20 cellular contexts compared by ENCODE assay signal in genomic region chr6:144279484-144280150, GRCh38. TPM values are rescaled to one million over a fixed set of nuclear protein-coding genes. Genes with fewer than 3 reads are reported as not detected.
DNase-seq lines count a peak whose midpoint lies in the region; ATAC-seq, FAIRE-seq and TF ChIP-seq lines count a peak whose summit lies in the region.
"Had no signal": no experiment of that assay in that cellular context is flagged by ENCODE, and none has a peak within 500 bp of the region (broad histone marks: within the 10 kb centered on the region; RNA-seq: fewer than 3 reads in every experiment).

No MANE protein-coding gene starts in this region.

- no peak for TF ChIP-seq RAD21 in HepG2 (CRISPR knock-in tag; IDR thresholded peaks at IDR 0.05)
- TF ChIP-seq RAD21 in GM12878 (IDR thresholded peaks at IDR 0.05; ENCODE audit: insufficient read depth, low read depth, low read length): no peak

- TF ChIP-seq EP300 in HepG2 (IDR thresholded peaks at IDR 0.05; ENCODE audit: low read depth in 2 of 2, low read length in 2 of 2) (no peak), HepG2 (CRISPR knock-in tag; IDR thresholded peaks at IDR 0.05; ENCODE audit: borderline replicate concordance) (no peak), GM12878 (IDR thresholded peaks at IDR 0.05; ENCODE audit: borderline replicate concordance in 1 of 2, control insufficient read depth in 1 of 2, low read depth in 2 of 2, low read length in 2 of 2) (no peak)

- H4K20me1 ChIP-seq in HepG2 (ENCODE audit: insufficient read depth, low read length) (no peaks in the 10 kb centered on the region), GM12878 (ENCODE audit: control insufficient read depth, insufficient read depth) (no peaks in the 10 kb centered on the region)

- no peak overlapping the region for H3K4ac ChIP-seq in mesendoderm (ENCODE audit: low read depth, low read length)

- H3K9me3 ChIP-seq in HepG2 (ENCODE audit: low read length) (no peaks in the 10 kb centered on the region), right lobe of liver (no peaks in the 10 kb centered on the region), GM12878 (replicated peaks; ENCODE audit: control insufficient read depth, insufficient read depth, low read length) (no peaks in the 10 kb centered on the region)
- H3K9me3 ChIP-seq: BE2C, HAP-1 had no signal

- no peak overlapping the region for H2BK5ac ChIP-seq in mesendoderm (ENCODE audit: low read length)

- no peak overlapping the region for H3K23ac ChIP-seq in mesendoderm (ENCODE audit: low read length)

- DNase-seq in HepG2 (ENCODE audit: low spot score) (no peak), right lobe of liver (no peak), NCI-H1048 (lab: John Stamatoyannopoulos, UW) (peak; percentile 33), GM12878 (ENCODE audit: low read depth, low spot score) (no peak), mesendoderm (peak; percentile 35), NCI-H1694 (lab: John Stamatoyannopoulos, UW) (no peak), superior temporal gyrus (ENCODE audit: extremely low spot score) (no peak)
- no peak for DNase-seq in stimulated activated CD4-positive, alpha-beta T cell treated with anti-CD3 and anti-CD28 coated beads, Interleukin-15, amount 100 ng/mL, for 24 hours
- DNase-seq: BE2C; CD4-positive, alpha-beta memory T cell; DMS79; GM23248; HFFc6; IMR-90 had no signal

- no peak overlapping the region for H3K56ac ChIP-seq in mesendoderm (ENCODE audit: low read length)

- H3K4me2 ChIP-seq in HepG2 (ENCODE audit: low read depth, low read length) (no peak overlapping the region), GM12878 (ENCODE audit: control insufficient read depth, insufficient read depth) (no peak overlapping the region), mesendoderm (ENCODE audit: low read length) (no peak overlapping the region)

- H3K18ac ChIP-seq in mesendoderm (ENCODE audit: low read length): peak overlapping the region; percentile 11

- H3K9ac ChIP-seq in HepG2 (ENCODE audit: insufficient read depth, low read depth, low read length) (no peak overlapping the region), GM12878 (ENCODE audit: control insufficient read depth, insufficient read depth, low read length) (no peak overlapping the region), mesendoderm (ENCODE audit: low read length) (no peak overlapping the region)
- H3K9ac ChIP-seq: GM23248 had no signal

- H3K4me3 ChIP-seq in HepG2 (replicated peaks in 1 of 3; ENCODE audit: insufficient read depth in 1 of 3, low read depth in 2 of 3, low read length in 3 of 3): no peak overlapping the region
- H3K4me3 ChIP-seq in right lobe of liver: no peak overlapping the region
- H3K4me3 ChIP-seq in GM12878: no peak overlapping the region
- no peak overlapping the region for H3K4me3 ChIP-seq in mesendoderm (ENCODE audit: low read length)
- H3K4me3 ChIP-seq: GM23248, HAP-1 had no signal

- H3K27ac ChIP-seq in HepG2 (ENCODE audit: extremely low read length, insufficient read depth, low read length) (no peak overlapping the region), right lobe of liver (no peak overlapping the region), GM12878 (ENCODE audit: control insufficient read depth, insufficient read depth) (no peak overlapping the region), mesendoderm (ENCODE audit: low read depth, low read length) (no peak overlapping the region)
- H3K27ac ChIP-seq: C4-2B, GM23248 had no signal

- no peak overlapping the region for H2BK120ac ChIP-seq in mesendoderm (ENCODE audit: low read depth, low read length)

- no peak overlapping the region for H2BK15ac ChIP-seq in mesendoderm (replicated peaks; ENCODE audit: low read depth)

- SMC1A ChIA-PET in GM12878 (lab: Charles Lee; ENCODE audit: uncharacterized antibody, unreplicated experiment): interaction anchor here (0.5 to 1.6 kb wide), 3 partner anchors 14 to 24 kb away, joined by 3 to 4 read pairs (median 3); no protein-coding TSS in a partner anchor

- H3K4me1 ChIP-seq in HepG2 (ENCODE audit: insufficient read depth, low read length) (peaks cover 14% of the 10 kb centered on the region), right lobe of liver (peaks cover 0 to 25% (median 2%) of the 10 kb centered on the region in 4 donors), GM12878 (ENCODE audit: control insufficient read depth, insufficient read depth, low read length) (no peaks in the 10 kb centered on the region), mesendoderm (ENCODE audit: control insufficient read depth, low read depth, low read length) (peaks cover 9% of the 10 kb centered on the region)
- H3K4me1 ChIP-seq: BE2C had no signal

- no peak overlapping the region for H2AFZ ChIP-seq in HepG2 (ENCODE audit: low read length)
- no peak overlapping the region for H2AFZ ChIP-seq in GM12878 (ENCODE audit: control insufficient read depth, low read depth, low read length)
- H2AFZ ChIP-seq: GM23248 had no signal

- no peaks in the 10 kb centered on the region; a peak in 1 of 5 replicates for H3K27me3 ChIP-seq in HepG2 (ENCODE audit: control insufficient read depth in 1 of 2, insufficient read depth in 2 of 2, low read length in 2 of 2)
- no peaks in the 10 kb centered on the region for H3K27me3 ChIP-seq in right lobe of liver
- no peaks in the 10 kb centered on the region for H3K27me3 ChIP-seq in GM12878 (replicated peaks in 1 of 2; ENCODE audit: control insufficient read depth in 2 of 2, insufficient read depth in 2 of 2, low read length in 1 of 2)
- no peaks in the 10 kb centered on the region for H3K27me3 ChIP-seq in mesendoderm (ENCODE audit: insufficient read depth, low read length, poor library complexity)

- peaks cover 11% of the 10 kb centered on the region for H3K79me2 ChIP-seq in HepG2 (ENCODE audit: insufficient read depth, low read length)
- H3K79me2 ChIP-seq in GM12878 (ENCODE audit: control insufficient read depth, insufficient read depth, low read length): no peaks in the 10 kb centered on the region
- no peaks in the 10 kb centered on the region for H3K79me2 ChIP-seq in mesendoderm (ENCODE audit: control insufficient read depth, insufficient read depth, low read length)

- no peak overlapping the region for H4K8ac ChIP-seq in mesendoderm (ENCODE audit: low read depth, low read length)

- RAD21 ChIA-PET in GM12878 (lab: Charles Lee; ENCODE audit: unreplicated experiment): no interaction called here

- 71% methylated on average over 2 of the region's 2 CpGs for WGBS in HepG2 (ENCODE audit: low lambda C conversion rate)
- WGBS in right lobe of liver (ENCODE audit: insufficient coverage, low coverage, low lambda C conversion rate, missing lambda C conversion rate): 100% methylated on average over 1 of the region's 2 CpGs
- 28% methylated on average over 2 of the region's 2 CpGs for WGBS in GM12878 (ENCODE audit: insufficient coverage, insufficient replicate concordance, low lambda C conversion rate, missing lambda C conversion rate)
- no CpG with 5 or more reads among the region's 2 CpGs for WGBS in mesendoderm (ENCODE audit: extremely low coverage, insufficient coverage, low lambda C conversion rate)

- TF ChIP-seq CTCF in HepG2 (CRISPR knock-in tag; IDR thresholded peaks at IDR 0.05) (no peak), right lobe of liver (IDR thresholded peaks at IDR 0.05) (no peak), GM12878 (IDR thresholded peaks at IDR 0.05 in 2 of 3, conservative IDR thresholded peaks at IDR 0.05 in 1 of 3; ENCODE audit: control insufficient read depth in 2 of 3, extremely low read depth in 1 of 3, insufficient read depth in 1 of 3, low read depth in 3 of 3, low read length in 3 of 3) (no peak)

- intact Hi-C loops in HepG2 (cut with micrococcal nuclease; ENCODE audit: unreplicated experiment) (no loop called here), right lobe of liver (cut with DNase I) (no loop called here), GM12878 (cut with micrococcal nuclease; ENCODE audit: unreplicated experiment) (no loop called here)

- CTCF ChIA-PET in HepG2 (lab: Yijun Ruan, JAX; ENCODE audit: low intra/inter-chr PET ratio, low total read pairs) (no interaction called here), GM12878 (lab: Yijun Ruan, JAX) (interaction anchor here (1.3 kb wide), 1 partner anchor 11 kb away, joined by 3 read pairs; no protein-coding TSS in a partner anchor)

- in situ Hi-C loops in HepG2 (cut with HindIII; ENCODE audit: extremely low pct_ligation_motif_present, low pct_unique_long_range_greater_than_20kb) (no loop called here), GM12878 (cut with MboI) (no loop called here)

- H2AK5ac ChIP-seq in mesendoderm (ENCODE audit: low read length): no peak overlapping the region

- H3K79me1 ChIP-seq in mesendoderm (ENCODE audit: low read length): no peaks in the 10 kb centered on the region

- BruUV-seq in HepG2 (replicated peaks; lab: Mats Ljungman, UMichigan) (no TSS peak), GM12878 (replicated peaks; lab: Mats Ljungman, UMichigan) (no TSS peak)

- POLR2A ChIA-PET in HepG2 (lab: Yijun Ruan, JAX): no interaction called here
- POLR2A ChIA-PET in GM12878 (lab: Charles Lee): no interaction called here

- H3K36me3 ChIP-seq in HepG2 (replicated peaks in 1 of 2; ENCODE audit: control insufficient read depth in 1 of 2, insufficient read depth in 2 of 2, low read length in 2 of 2) (no peaks in the 10 kb centered on the region), right lobe of liver (no peaks in the 10 kb centered on the region), GM12878 (ENCODE audit: control insufficient read depth in 2 of 2, insufficient read depth in 2 of 2, low read length in 1 of 2) (no peaks in the 10 kb centered on the region), mesendoderm (ENCODE audit: control insufficient read depth, insufficient read depth, low read length) (no peaks in the 10 kb centered on the region)
- H3K36me3 ChIP-seq: BE2C, HAP-1 had no signal

- ATAC-seq in HepG2: no peak
- ATAC-seq in right lobe of liver: no peak
- no peak for ATAC-seq in GM12878

- TF ChIP-seq POLR2A in HepG2 (IDR thresholded peaks at IDR 0.05; ENCODE audit: insufficient read depth in 1 of 2, low read depth in 2 of 2, low read length in 2 of 2) (no peak), right lobe of liver (IDR thresholded peaks at IDR 0.05) (no peak), GM12878 (IDR thresholded peaks at IDR 0.05; ENCODE audit: low read depth, low read length) (no peak)

- H4K5ac ChIP-seq in mesendoderm (ENCODE audit: low read length): no peak overlapping the region

- no peak for FAIRE-seq in HepG2 (lab: Jason Lieb, UNC)
- FAIRE-seq in GM12878 (lab: Jason Lieb, UNC): no peak
- FAIRE-seq: A204.1, GM12891, HTR-8/SVneo had no signal

RNA-seq across cellular contexts. Expression of gene UTRN, which starts 5.5 kb away (rescaled TPM):
- total RNA-seq in HepG2 (2016; rRNA removed; fragmentation: Illumina TruSeq; extraction: Trizol) (85.4 and 102 TPM in 2 replicates), right lobe of liver (10 to 100 TPM; 27.7 to 66.5 (median 40.8) TPM), GM12878 (2014; rRNA removed) (33.0 and 38.6 TPM in 2 replicates), GM12878 (2014; rRNA removed; fragmentation: Illumina TruSeq; extraction: Trizol) (52.6 and 57.4 TPM in 2 replicates), GM12878 (2021) (29.2 and 33.2 TPM in 2 replicates)
- 31.3 and 33.8 TPM in 2 replicates for total RNA-seq in HepG2 (2016; cell fraction: cytosol; rRNA removed; fragmentation: Illumina TruSeq; extraction: Trizol; ENCODE audit: low read depth)
- 82.8 and 99.8 TPM in 2 replicates for total RNA-seq in HepG2 (2016; cell fraction: insoluble cytoplasmic fraction; rRNA removed; fragmentation: Illumina TruSeq; extraction: Trizol)
- 24.5 and 25.3 TPM in 2 replicates for total RNA-seq in HepG2 (2016; cell fraction: membrane; rRNA removed; fragmentation: Illumina TruSeq; extraction: Trizol)
- 238 and 263 TPM in 2 replicates for total RNA-seq in HepG2 (2016; cell fraction: nucleus; rRNA removed; fragmentation: Illumina TruSeq; extraction: Trizol)
- polyA plus RNA-seq in HepG2 (2011; rRNA removed) (116 and 119 TPM in 2 replicates), GM12878 (2011; rRNA removed) (37.6 and 43.7 TPM in 2 replicates), GM12878 (2014; fragmentation: Illumina TruSeq; extraction: Trizol) (41.9 and 49.9 TPM in 2 replicates), GM12878 (2014; fragmentation: Nextera tagmentation; extraction: Ambion mirVana) (1 to 10 TPM; 1.6 to 5.6 TPM), GM12878 (2014; rRNA removed) (17.5 and 18.0 TPM in 2 replicates), GM12878 (2016; fragmentation: Nextera tagmentation; extraction: Ambion mirVana) (10 to 100 TPM; 14.9 to 15.3 TPM)
- polyA plus RNA-seq in HepG2 (2011; cell fraction: cytosol; rRNA removed): 80.3 and 114 TPM in 2 replicates
- polyA plus RNA-seq in HepG2 (2011; cell fraction: nucleus; rRNA removed): 157 and 177 TPM in 2 replicates
- 163 and 168 TPM in 2 replicates for polyA plus RNA-seq in HepG2 (2012)
- polyA plus RNA-seq in HepG2 (2016; cell fraction: cytosol; fragmentation: Illumina TruSeq; extraction: Trizol; ENCODE audit: low read depth): 1.2 and 1.7 TPM in 2 replicates
- 32.6 and 33.9 TPM in 2 replicates for polyA plus RNA-seq in HepG2 (2016; cell fraction: insoluble cytoplasmic fraction; fragmentation: Illumina TruSeq; extraction: Trizol; ENCODE audit: low read depth)
- polyA plus RNA-seq in HepG2 (2016; cell fraction: membrane; fragmentation: Illumina TruSeq; extraction: Trizol; ENCODE audit: low read depth): 2.6 and 3.8 TPM in 2 replicates
- 41.1 and 45.1 TPM in 2 replicates for polyA plus RNA-seq in HepG2 (2016; cell fraction: nucleus; fragmentation: Illumina TruSeq; extraction: Trizol; ENCODE audit: insufficient read depth, low read depth)
- polyA minus RNA-seq in HepG2 (2011; rRNA and poly(A)+ RNA removed; ENCODE audit: low replicate concordance): 15.6 and 209 TPM in 2 replicates
- polyA minus RNA-seq in HepG2 (2011; cell fraction: cytosol; rRNA and poly(A)+ RNA removed): 248 and 267 TPM in 2 replicates
- 1,476 and 1,554 TPM in 2 replicates for polyA minus RNA-seq in HepG2 (2011; cell fraction: nucleus; rRNA and poly(A)+ RNA removed)
- 574 and 595 TPM in 2 replicates for total RNA-seq in GM12878 (2013; cell fraction: nucleolus; rRNA removed)
- polyA plus RNA-seq in GM12878 (2011; ENCODE audit: low read depth): 19.2 TPM
- 27.9 and 41.4 TPM in 2 replicates for polyA plus RNA-seq in GM12878 (2011; cell fraction: cytosol; rRNA removed)
- polyA plus RNA-seq in GM12878 (2011; cell fraction: nucleus; rRNA removed): 55.5 and 58.1 TPM in 2 replicates
- 18.1 and 24.7 TPM in 2 replicates for polyA plus RNA-seq in GM12878 (2012)
- 173 and 300 TPM in 2 replicates for polyA minus RNA-seq in GM12878 (2011; rRNA and poly(A)+ RNA removed)
- 47.0 and 51.8 TPM in 2 replicates for polyA minus RNA-seq in GM12878 (2011; cell fraction: cytosol; rRNA and poly(A)+ RNA removed)
- 213 and 266 TPM in 2 replicates for polyA minus RNA-seq in GM12878 (2011; cell fraction: nucleus; rRNA and poly(A)+ RNA removed)
- 27.5 TPM for polyA plus RNA-seq in mesendoderm (2013, experiment 1 of 2)
- polyA plus RNA-seq in mesendoderm (2013, experiment 2 of 2): 28.9 TPM
- total RNA-seq: G401 had no signal

Comparison
In these comparisons a context has a peak if more than half of its experiments do, and no peak if none do; other contexts are left out.
1. DNase-seq: peak in NCI-H1048 (single experiment) and mesendoderm (single experiment); none in HepG2 (single experiment), right lobe of liver (0 of 3), GM12878 (single experiment), stimulated activated CD4-positive, alpha-beta T cell treated with anti-CD3 and anti-CD28 coated beads, Interleukin-15, amount 100 ng/mL, for 24 hours (single experiment), NCI-H1694 (single experiment) and superior temporal gyrus (single experiment).
2. Of the 75 proteins assayed by ChIP-seq in both HepG2 and GM12878: peak only in HepG2: none; only in GM12878: PBX3; in both: none; in neither: 74.